ENCODE assay signal across 13 cellular contexts in the genomic region with DNA sequence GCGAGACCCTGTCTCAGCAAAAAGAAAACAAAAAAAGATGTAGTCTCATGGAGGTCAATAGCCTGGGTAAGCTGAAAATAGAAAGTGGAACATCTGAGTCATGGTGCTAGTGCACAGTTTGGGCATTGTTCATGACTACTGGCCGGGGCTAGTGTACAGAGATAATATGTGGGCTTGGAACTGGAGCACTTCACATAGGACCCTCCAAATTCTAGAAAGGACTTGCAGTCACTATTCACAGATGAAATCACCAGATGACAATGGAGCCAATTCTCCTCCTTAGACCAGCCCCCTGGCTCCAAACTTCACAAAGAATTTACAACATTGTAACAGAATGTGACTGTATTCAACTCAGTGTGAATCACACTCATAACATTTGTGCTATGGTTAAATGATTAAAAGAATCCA.
A peak's percentile ranks its signal among the peaks of the same experiment; 100 is the strongest.
DNase-seq lines count a peak whose midpoint lies in the region; ATAC-seq and TF ChIP-seq lines count a peak whose summit lies in the region.
"Had no signal": no experiment of that assay in that cellular context is flagged by ENCODE, and none has a peak within 500 bp of the region (broad histone marks: within the 10 kb centered on the region; RNA-seq: fewer than 3 reads in every experiment).

No MANE protein-coding gene starts in this region.

- in situ Hi-C loops in GM13977 (cut with MboI; ENCODE audit: low pct_unique_long_range_greater_than_20kb, low sequenced_read_pairs, unreplicated experiment), result no loop called here

- intact Hi-C loops in left ventricle myocardium superior (cut with micrococcal nuclease), result no loop called here
- intact Hi-C loops in Right ventricle myocardium inferior (cut with DNase I), result no loop called here
- intact Hi-C loops in colonic mucosa (cut with DNase I), result no loop called here

- H3K27me3 ChIP-seq in colonic mucosa, result no peaks in the 10 kb centered on the region
- H3K27me3 ChIP-seq: cardiac muscle cell had no signal

- DNase-seq in left ventricle myocardium superior, result no peak
- no peak for DNase-seq in Right ventricle myocardium inferior (ENCODE audit: missing footprints)
- DNase-seq in LHCN-M2 (ENCODE audit: low read depth), result peak; percentile 80
- peak; percentile 66 for DNase-seq in fibroblast of gingiva (ENCODE audit: low read depth)
- DNase-seq in NCI-H1105 treated with DMSO at 0.1 percent for 48 hours (lab: John Stamatoyannopoulos, UW), result no peak
- DNase-seq in GM13977 (ENCODE audit: low spot score), result no peak
- no peak for DNase-seq in colonic mucosa
- DNase-seq: activated CD4-positive, alpha-beta T cell treated with anti-CD3 and anti-CD28 coated beads for 1 hour; AML-193; NCI-H2227 treated with DMSO at 0.1 percent for 48 hours had no signal

- TF ChIP-seq CTCF in GM13977 (IDR thresholded peaks at IDR 0.05; ENCODE audit: extremely low read depth, insufficient read depth, missing control alignments) (no peak), colonic mucosa (IDR thresholded peaks at IDR 0.05) (no peak)

- H3K36me3 ChIP-seq in colonic mucosa, result no peaks in the 10 kb centered on the region
- H3K36me3 ChIP-seq: cardiac muscle cell had no signal

- ATAC-seq in left ventricle myocardium superior (peak; percentile 91), Right ventricle myocardium inferior (no peak), GM19328 (IDR thresholded peaks at IDR 0.05; ENCODE audit: unreplicated experiment) (no peak)
- ATAC-seq: GM23338 had no signal

- H3K9ac ChIP-seq in colonic mucosa (ENCODE audit: low read depth in 2 of 2, low read length in 2 of 2), result no peak overlapping the region

- no peak overlapping the region for H3K27ac ChIP-seq in colonic mucosa
- H3K27ac ChIP-seq: cardiac muscle cell had no signal

- H3K4me1 ChIP-seq in colonic mucosa, result no peaks in the 10 kb centered on the region

- H3K4me3 ChIP-seq in colonic mucosa, result no peak overlapping the region
- H3K4me3 ChIP-seq: cardiac muscle cell, GM23338 had no signal

- no peaks in the 10 kb centered on the region for H3K9me3 ChIP-seq in colonic mucosa

Comparison
In these comparisons a context has a peak if more than half of its experiments do, and no peak if none do; other contexts are left out.
1. DNase-seq: peak in LHCN-M2 (single experiment) and fibroblast of gingiva (single experiment); none in left ventricle myocardium superior (single experiment), Right ventricle myocardium inferior (single experiment), NCI-H1105 treated with DMSO at 0.1 percent for 48 hours (single experiment), GM13977 (single experiment) and colonic mucosa (single experiment).